ENCODE assay signal across 21 cellular contexts in the genomic region with DNA sequence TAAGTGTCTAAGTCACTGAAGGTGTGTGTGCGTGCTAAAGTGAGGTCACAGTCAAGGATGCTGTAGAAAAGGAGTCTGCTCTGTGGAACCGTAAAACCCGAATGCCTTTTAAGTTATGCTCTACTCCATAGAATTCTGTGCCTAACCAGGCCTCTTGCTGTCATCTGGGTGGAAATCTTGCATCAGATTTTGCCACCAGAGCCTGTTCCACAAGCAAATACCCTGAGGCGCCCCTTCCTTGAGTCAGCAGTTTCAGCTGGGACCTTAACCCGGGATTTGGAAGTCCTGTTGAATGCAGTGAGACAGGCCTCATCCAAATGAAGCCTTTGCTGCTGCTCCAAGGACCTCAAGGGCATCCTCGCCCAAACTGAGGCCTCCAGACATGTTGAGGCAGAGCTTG.
DNase-seq lines count a peak whose midpoint lies in the region; ATAC-seq, FAIRE-seq and TF ChIP-seq lines count a peak whose summit lies in the region.
"Had no signal": no experiment of that assay in that cellular context is flagged by ENCODE, and none has a peak within 500 bp of the region (broad histone marks: within the 10 kb centered on the region; RNA-seq: fewer than 3 reads in every experiment).

No MANE protein-coding gene starts in this region.

- no peak overlapping the region for H3K4me2 ChIP-seq in K562 (ENCODE audit: insufficient read depth, low read length)

- H3K27ac ChIP-seq in K562 (ENCODE audit: extremely low read depth, low read depth, low read length): no peak overlapping the region
- no peak overlapping the region for H3K27ac ChIP-seq in suprapubic skin
- H3K27ac ChIP-seq: GM23248 had no signal

- H3K36me3 ChIP-seq in K562 (ENCODE audit: control insufficient read depth, insufficient read depth, low read length): no peaks in the 10 kb centered on the region
- H3K36me3 ChIP-seq in suprapubic skin: no peaks in the 10 kb centered on the region

- no peaks in the 10 kb centered on the region for H3K9me1 ChIP-seq in K562 (ENCODE audit: control insufficient read depth, insufficient read depth, low read length)

- peaks cover 5% of the 10 kb centered on the region for H3K36me3 Mint-ChIP-seq in type B pancreatic cell

- no peak overlapping the region for H2AFZ ChIP-seq in K562 (ENCODE audit: low read depth, low read length)
- H2AFZ ChIP-seq: GM23248 had no signal

- WGBS in K562 (ENCODE audit: insufficient coverage, low coverage, missing lambda C conversion rate): 76% methylated on average over 6 of the region's 6 CpGs
- WGBS in suprapubic skin: 76% methylated on average over 6 of the region's 6 CpGs

- no peaks in the 10 kb centered on the region for H3K4me1 Mint-ChIP-seq in type B pancreatic cell (ENCODE audit: unreplicated experiment)

- no TSS peak for BruUV-seq in K562 (replicated peaks; lab: Mats Ljungman, UMichigan)

- ATAC-seq in left ventricle myocardium superior: peak; percentile 17
- no peak for ATAC-seq in left cardiac atrium
- ATAC-seq in K562: no peak
- ATAC-seq: HCT116, Panc1 had no signal

- H3K4me3 Mint-ChIP-seq in type B pancreatic cell: no peak overlapping the region
- H3K4me3 Mint-ChIP-seq: CD4-positive, CD25-positive, alpha-beta regulatory T cell had no signal

- no peak for TF ChIP-seq RAD21 in K562 (CRISPR knock-in tag; conservative IDR thresholded peaks at IDR 0.05 in 1 of 2, IDR thresholded peaks at IDR 0.05 in 1 of 2)

- no peaks in the 10 kb centered on the region for H3K27me3 ChIP-seq in K562 (ENCODE audit: control insufficient read depth in 2 of 2, insufficient read depth in 2 of 2, low read length in 2 of 2)
- H3K27me3 ChIP-seq in suprapubic skin: no peaks in the 10 kb centered on the region

- no peaks in the 10 kb centered on the region for H3K9me3 ChIP-seq in K562 (replicated peaks; ENCODE audit: control insufficient read depth, insufficient read depth, low read depth, low read length)
- no peaks in the 10 kb centered on the region for H3K9me3 ChIP-seq in suprapubic skin

- H3K9ac ChIP-seq in K562 (ENCODE audit: insufficient read depth in 1 of 2, low read depth in 2 of 2, low read length in 2 of 2): no peak overlapping the region
- H3K9ac ChIP-seq: GM23248 had no signal

- no peaks in the 10 kb centered on the region for H3K79me2 ChIP-seq in K562 (ENCODE audit: control insufficient read depth, insufficient read depth, low read length)

- no peaks in the 10 kb centered on the region for H3K27me3 Mint-ChIP-seq in type B pancreatic cell
- H3K27me3 Mint-ChIP-seq: CD4-positive, CD25-positive, alpha-beta regulatory T cell had no signal

- DNase-seq in left ventricle myocardium superior (no peak), left cardiac atrium (no peak), K562 (ENCODE audit: extremely low read depth in 1 of 4, low spot score in 3 of 4) (no peak), fibroblast of villous mesenchyme (ENCODE audit: low read depth) (peak; percentile 19), type B pancreatic cell (ENCODE audit: extremely low spot score, unreplicated experiment) (no peak), COLO829 (ENCODE audit: low spot score) (no peak), cerebellar nuclear complex (lab: John Stamatoyannopoulos, UW) (no peak), suprapubic skin (ENCODE audit: low spot score in 2 of 2) (no peak)
- DNase-seq: AML-193; Calu3; CD4-positive, CD25-positive, alpha-beta regulatory T cell; DMS53; GM23248; KG1; NCI-H146; NCI-H2081; NCI-H510A treated with DMSO at 0.1 percent for 48 hours; NCI-H82; SHP77 treated with DMSO at 0.1 percent for 48 hours had no signal

- H3K4me3 ChIP-seq in K562 (no peak overlapping the region), fibroblast of villous mesenchyme (ENCODE audit: low read depth, low read length) (no peak overlapping the region), suprapubic skin (no peak overlapping the region)
- H3K4me3 ChIP-seq: GM23248 had no signal

- in situ Hi-C loops in K562 (cut with MboI): no loop called here

- intact Hi-C loops in left ventricle myocardium superior (cut with micrococcal nuclease) (no loop called here), left cardiac atrium (cut with DNase I) (no loop called here), K562 (cut with micrococcal nuclease) (no loop called here)

- H3K9me3 Mint-ChIP-seq in type B pancreatic cell: no peaks in the 10 kb centered on the region

- TF ChIP-seq POLR2A in K562 (conservative IDR thresholded peaks at IDR 0.05) (no peak), suprapubic skin (IDR thresholded peaks at IDR 0.05) (no peak)

- TF ChIP-seq EP300 in K562 (IDR thresholded peaks at IDR 0.05; ENCODE audit: low read length) (no peak), suprapubic skin (IDR thresholded peaks at IDR 0.05) (no peak)

- no peaks in the 10 kb centered on the region for H4K20me1 ChIP-seq in K562 (replicated peaks; ENCODE audit: control insufficient read depth, insufficient read depth, low read length)

- CTCF ChIA-PET in K562 (lab: Yijun Ruan, JAX; ENCODE audit: low intra/inter-chr PET ratio): no interaction called here

- H3K4me1 ChIP-seq in K562 (replicated peaks in 1 of 2; ENCODE audit: control insufficient read depth in 2 of 2, insufficient read depth in 2 of 2, low read length in 2 of 2) (no peaks in the 10 kb centered on the region; a peak in 1 of 5 replicates), suprapubic skin (no peaks in the 10 kb centered on the region)

- FAIRE-seq in K562 (lab: Jason Lieb, UNC): no peak

- POLR2A ChIA-PET in K562 (lab: Yijun Ruan, JAX): interaction anchor here (1.5 to 1.8 kb wide), 2 partner anchors 14 to 22 kb away, joined by 4 to 6 read pairs; no protein-coding TSS in a partner anchor

- TF ChIP-seq CTCF in K562 (IDR thresholded peaks at IDR 0.05 in 2 of 3, conservative IDR thresholded peaks at IDR 0.05 in 1 of 3; ENCODE audit: insufficient read depth in 2 of 3, low read depth in 1 of 3, low read length in 3 of 3): no peak
- TF ChIP-seq CTCF in fibroblast of villous mesenchyme (IDR thresholded peaks at IDR 0.05; ENCODE audit: insufficient read depth, low read depth, low read length): no peak
- TF ChIP-seq CTCF in type B pancreatic cell (conservative IDR thresholded peaks at IDR 0.05): no peak
- TF ChIP-seq CTCF in suprapubic skin (IDR thresholded peaks at IDR 0.05): no peak

- H3K27ac Mint-ChIP-seq in type B pancreatic cell: peak overlapping the region; percentile 65
- H3K27ac Mint-ChIP-seq: CD4-positive, CD25-positive, alpha-beta regulatory T cell had no signal

TF ChIP-seq in K562, 482 proteins besides CTCF, POLR2A, EP300 and RAD21:
- TF ChIP-seq ZNF165 (CRISPR knock-in tag; IDR thresholded peaks at IDR 0.05; ENCODE audit: borderline replicate concordance) (no peak), NONO (IDR thresholded peaks at IDR 0.05; ENCODE audit: low read depth in 2 of 2, low read length in 1 of 2) (no peak), ZNF316 (IDR thresholded peaks at IDR 0.05) (peak; percentile 29; the same call in 1 of the 2 replicates), PHF20 (IDR thresholded peaks at IDR 0.05; ENCODE audit: partially characterized antibody) (no peak), C11orf30 (IDR thresholded peaks at IDR 0.05; ENCODE audit: low read depth) (peak; percentile 45; the same call in 1 of the 2 replicates)
